Comparison of ENCODE assay signal across 21 cellular contexts in genomic region chr20:1637755-1638154, GRCh38. TPM values are rescaled to one million over a fixed set of nuclear protein-coding genes. Genes with fewer than 3 reads are reported as not detected.
DNase-seq lines count a peak whose midpoint lies in the region; ATAC-seq and TF ChIP-seq lines count a peak whose summit lies in the region.
"Had no signal": no experiment of that assay in that cellular context is flagged by ENCODE, and none has a peak within 500 bp of the region (broad histone marks: within the 10 kb centered on the region; RNA-seq: fewer than 3 reads in every experiment).

No MANE protein-coding gene starts in this region.

- in situ Hi-C loops in transverse colon (cut with MboI; ENCODE audit: low pct_ligation_motif_present in 1 of 4, low pct_unique_long_range_greater_than_20kb in 1 of 4, low sequenced_read_pairs in 3 of 4): no loop called here

- no peak overlapping the region for H3K4me3 ChIP-seq in CD4-positive, CD25-positive, alpha-beta regulatory T cell (ENCODE audit: low read depth, low read length)
- H3K4me3 ChIP-seq in epithelial cell of proximal tubule (ENCODE audit: low read depth, low read length) (no peak overlapping the region), transverse colon (no peak overlapping the region)

- H3K4me1 Mint-ChIP-seq in CD4-positive, CD25-positive, alpha-beta regulatory T cell: peaks cover 17 to 45% (median 23%) of the 10 kb centered on the region in 4 donors
- H3K4me1 Mint-ChIP-seq in Calu3 (ENCODE audit: low read depth, unreplicated experiment): peaks cover 32% of the 10 kb centered on the region
- H3K4me1 Mint-ChIP-seq in naive thymus-derived CD8-positive, alpha-beta T cell: peaks cover 26 to 55% (median 30%) of the 10 kb centered on the region in 4 donors

- POLR2A ChIA-PET in naive thymus-derived CD8-positive, alpha-beta T cell (lab: Charles Lee): no interaction called here

- 72 to 90% methylated on average over 2 of the region's 2 CpGs for WGBS in transverse colon (ENCODE audit: low coverage in 1 of 2), 2 donors

- intact Hi-C loops in Calu3 (cut with micrococcal nuclease; ENCODE audit: unreplicated experiment): loop anchor here (5.0 kb wide), 1 partner anchor 130 kb away; no protein-coding TSS in a partner anchor
- intact Hi-C loops in transverse colon (cut with DNase I; ENCODE audit: low total_unique reads): no loop called here

- H3K27ac Mint-ChIP-seq in CD4-positive, CD25-positive, alpha-beta regulatory T cell: peak overlapping the region in 2 of 3 donors; percentile 47 to 54
- H3K27ac Mint-ChIP-seq in Calu3 (ENCODE audit: unreplicated experiment): peak overlapping the region; percentile 42
- H3K27ac Mint-ChIP-seq in naive thymus-derived CD8-positive, alpha-beta T cell: peak overlapping the region in 8 of 10 donors; percentile 47 to 82 (median 72)
- H3K27ac Mint-ChIP-seq: B cell, CD14-positive monocyte had no signal

- TF ChIP-seq CTCF in Calu3 (IDR thresholded peaks at IDR 0.05; ENCODE audit: unreplicated experiment) (no peak), epithelial cell of proximal tubule (conservative IDR thresholded peaks at IDR 0.05; ENCODE audit: low read depth, low read length) (no peak), transverse colon (IDR thresholded peaks at IDR 0.05) (no peak)

- H3K27me3 ChIP-seq in CD4-positive, CD25-positive, alpha-beta regulatory T cell (ENCODE audit: control insufficient read depth, insufficient read depth, low read length): no peaks in the 10 kb centered on the region
- no peaks in the 10 kb centered on the region for H3K27me3 ChIP-seq in transverse colon

- TF ChIP-seq EP300 in transverse colon (IDR thresholded peaks at IDR 0.05; ENCODE audit: low read depth): no peak

- no peak for ATAC-seq in CD4-positive, CD25-positive, alpha-beta regulatory T cell (ENCODE audit: low read depth in 2 of 2)
- no peak for ATAC-seq in naive thymus-derived CD8-positive, alpha-beta T cell
- no peak for ATAC-seq in GM18502 (IDR thresholded peaks at IDR 0.05; ENCODE audit: poor library complexity, unreplicated experiment)
- ATAC-seq: Right ventricle myocardium inferior had no signal

- H3K36me3 Mint-ChIP-seq in CD4-positive, CD25-positive, alpha-beta regulatory T cell: peaks cover 43% of the 10 kb centered on the region
- H3K36me3 Mint-ChIP-seq in Calu3 (ENCODE audit: insufficient read depth, unreplicated experiment): no peaks in the 10 kb centered on the region
- peaks cover 14 to 44% (median 32%) of the 10 kb centered on the region in 3 donors for H3K36me3 Mint-ChIP-seq in naive thymus-derived CD8-positive, alpha-beta T cell
- H3K36me3 Mint-ChIP-seq: CD14-positive monocyte had no signal

- no TSS peak for BruUV-seq in Calu3 (replicated peaks; lab: Mats Ljungman, UMichigan)

- H3K9me3 ChIP-seq in CD4-positive, CD25-positive, alpha-beta regulatory T cell (ENCODE audit: control insufficient read depth in 2 of 2, low read length in 2 of 2): no peaks in the 10 kb centered on the region
- H3K9me3 ChIP-seq in transverse colon: peaks cover 0 to 5% of the 10 kb centered on the region in 2 donors

- peaks cover 0 to 8% (median 1%) of the 10 kb centered on the region in 7 donors for H3K9me3 Mint-ChIP-seq in CD4-positive, CD25-positive, alpha-beta regulatory T cell
- no peaks in the 10 kb centered on the region for H3K9me3 Mint-ChIP-seq in Calu3 (ENCODE audit: low read depth, unreplicated experiment)
- H3K9me3 Mint-ChIP-seq in naive thymus-derived CD8-positive, alpha-beta T cell: peaks cover 0 to 12% (median 2%) of the 10 kb centered on the region in 9 donors

- H3K4me3 Mint-ChIP-seq in CD4-positive, CD25-positive, alpha-beta regulatory T cell: no peak overlapping the region
- no peak overlapping the region for H3K4me3 Mint-ChIP-seq in Calu3 (ENCODE audit: low read depth, unreplicated experiment)
- H3K4me3 Mint-ChIP-seq in naive thymus-derived CD8-positive, alpha-beta T cell: no peak overlapping the region
- H3K4me3 Mint-ChIP-seq: B cell, CD14-positive monocyte had no signal

- no peak for DNase-seq in CD4-positive, CD25-positive, alpha-beta regulatory T cell
- no peak for DNase-seq in Calu3
- peak; percentile 68 for DNase-seq in epithelial cell of proximal tubule (ENCODE audit: low read depth)
- no peak for DNase-seq in naive thymus-derived CD8-positive, alpha-beta T cell
- no peak for DNase-seq in transverse colon
- no peak for DNase-seq in GM19238 (ENCODE audit: insufficient read length, low spot score)
- DNase-seq: Karpas-422, NCI-H1417, NCI-H1694 treated with DMSO at 0.1 percent for 48 hours, NCI-H2081 treated with DMSO at 0.1 percent for 48 hours, NCI-H2171 treated with DMSO at 0.1 percent for 48 hours, NCI-H526, OCI-M1 had no signal

- peaks cover 17% of the 10 kb centered on the region for H3K4me1 ChIP-seq in CD4-positive, CD25-positive, alpha-beta regulatory T cell (ENCODE audit: control insufficient read depth, insufficient read depth, low read length, poor library complexity, severe bottlenecking)
- no peaks in the 10 kb centered on the region for H3K4me1 ChIP-seq in transverse colon

- no peak overlapping the region for H3K27ac ChIP-seq in CD4-positive, CD25-positive, alpha-beta regulatory T cell (ENCODE audit: insufficient read depth, low read length, poor library complexity, severe bottlenecking)
- H3K27ac ChIP-seq in transverse colon: no peak overlapping the region

- TF ChIP-seq POLR2A in transverse colon (IDR thresholded peaks at IDR 0.05): no peak

- H3K36me3 ChIP-seq in CD4-positive, CD25-positive, alpha-beta regulatory T cell (ENCODE audit: control insufficient read depth, insufficient read depth, low read length): peaks cover 25% of the 10 kb centered on the region
- H3K36me3 ChIP-seq in transverse colon: no peaks in the 10 kb centered on the region

- H3K27me3 Mint-ChIP-seq in CD4-positive, CD25-positive, alpha-beta regulatory T cell: no peaks in the 10 kb centered on the region
- H3K27me3 Mint-ChIP-seq in Calu3 (ENCODE audit: unreplicated experiment): no peaks in the 10 kb centered on the region
- no peaks in the 10 kb centered on the region for H3K27me3 Mint-ChIP-seq in naive thymus-derived CD8-positive, alpha-beta T cell
- H3K27me3 Mint-ChIP-seq: B cell had no signal

- CTCF ChIA-PET in Calu3 (lab: Charles Lee): no interaction called here

RNA-seq across cellular contexts. Expression of gene SIRPB1, which starts 17.9 kb away (rescaled TPM):
- total RNA-seq in CD4-positive, CD25-positive, alpha-beta regulatory T cell: 2.4 TPM
- polyA plus RNA-seq in CD4-positive, CD25-positive, alpha-beta regulatory T cell: 10 to 100 TPM in 1 of 4 donors, 1 to 10 TPM in 1, under 1 TPM in 2; 0.73 to 12.8 (median 3.5) TPM
- total RNA-seq in Calu3 (2022) (3.3 and 3.4 TPM in 2 replicates), epithelial cell of proximal tubule (0.46 and 8.0 TPM in 2 replicates), transverse colon (1 to 10 TPM in 1 of 4 donors, under 1 TPM in 1, not detected in 2; 0.14 to 1.3 TPM)
- total RNA-seq in naive thymus-derived CD8-positive, alpha-beta T cell: 10 to 100 TPM; 13.3 to 14.8 TPM
- 1 to 10 TPM in 2 of 3 donors, under 1 TPM in 1; 0.23 to 6.1 (median 3.3) TPM for polyA plus RNA-seq in naive thymus-derived CD8-positive, alpha-beta T cell

RNA-seq across cellular contexts. Expression of gene SIRPG, which starts 19.8 kb away (rescaled TPM):
- 49.6 TPM for total RNA-seq in CD4-positive, CD25-positive, alpha-beta regulatory T cell
- polyA plus RNA-seq in CD4-positive, CD25-positive, alpha-beta regulatory T cell: 100 to 1,000 TPM; 184 to 240 (median 197) TPM
- total RNA-seq in Calu3 (2022): not detected in 2 replicates
- total RNA-seq in epithelial cell of proximal tubule: not detected in 2 replicates
- 10 to 100 TPM; 47.5 to 52.2 TPM for total RNA-seq in naive thymus-derived CD8-positive, alpha-beta T cell
- polyA plus RNA-seq in naive thymus-derived CD8-positive, alpha-beta T cell: 100 to 1,000 TPM; 165 to 246 (median 187) TPM
- total RNA-seq in transverse colon: 10 to 100 TPM in 1 of 4 donors, 1 to 10 TPM in 2, not detected in 1; 2.5 to 26.9 (median 3.8) TPM
- total RNA-seq: B cell, Daoy, H4, MCF 10A, Right ventricle myocardium inferior, SK-MEL-5 had no signal
